ENCODE assay signal across 20 cellular contexts in the genomic region with DNA sequence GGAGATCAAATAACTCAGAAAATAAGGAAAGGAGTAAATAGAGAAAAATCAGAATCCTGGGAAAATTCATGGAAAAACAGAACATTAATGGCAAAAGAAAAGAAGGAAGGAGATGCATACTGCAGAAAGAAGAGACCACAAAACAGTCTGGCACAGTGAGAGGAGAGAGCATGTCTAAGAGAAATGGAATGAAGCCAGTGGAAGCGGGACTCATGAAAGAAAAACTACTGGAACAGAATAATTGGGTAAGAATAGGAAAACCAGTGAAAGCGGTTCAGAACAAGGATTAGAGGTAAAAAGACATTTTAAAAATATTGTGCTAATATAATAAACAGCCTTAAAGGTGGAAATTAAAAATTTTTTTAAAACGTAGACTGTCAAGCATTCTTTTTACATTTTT.
A peak's percentile ranks its signal among the peaks of the same experiment; 100 is the strongest.
DNase-seq lines count a peak whose midpoint lies in the region; ATAC-seq and TF ChIP-seq lines count a peak whose summit lies in the region.
"Had no signal": no experiment of that assay in that cellular context is flagged by ENCODE, and none has a peak within 500 bp of the region (broad histone marks: within the 10 kb centered on the region; RNA-seq: fewer than 3 reads in every experiment).

No MANE protein-coding gene starts in this region.

- intact Hi-C loops in IMR-90 (cut with micrococcal nuclease) (no loop called here), thyroid gland (cut with DNase I) (no loop called here)

- in situ Hi-C loops in IMR-90 (cut with MboI; ENCODE audit: low sequenced_read_pairs) = no loop called here

- CTCF ChIA-PET in IMR-90 (lab: Yijun Ruan, JAX) = no interaction called here

- no peak overlapping the region for H4K5ac ChIP-seq in IMR-90 (ENCODE audit: low read depth, low read length)

- H2AK9ac ChIP-seq in IMR-90 (replicated peaks; ENCODE audit: low read depth, low read length, poor library complexity) = no peak overlapping the region

- H2BK5ac ChIP-seq in IMR-90 (ENCODE audit: low read depth, low read length, poor library complexity, severe bottlenecking) = no peak overlapping the region

- peaks cover 9% of the 10 kb centered on the region for H3K4me1 ChIP-seq in IMR-90 (ENCODE audit: control insufficient read depth, insufficient read depth, low read length)
- no peaks in the 10 kb centered on the region for H3K4me1 ChIP-seq in thyroid gland
- H3K4me1 ChIP-seq: BE2C had no signal

- H4K8ac ChIP-seq in IMR-90 (ENCODE audit: low read depth in 2 of 2, low read length in 2 of 2) = no peak overlapping the region

- no peaks in the 10 kb centered on the region for H3K79me1 ChIP-seq in IMR-90 (ENCODE audit: low read depth in 1 of 2, low read length in 2 of 2)

- no peak overlapping the region for H3K14ac ChIP-seq in IMR-90 (replicated peaks; ENCODE audit: low read depth, low read length)

- peak; percentile 36; the same call in 1 of the 2 replicates for ATAC-seq in IMR-90 (ENCODE audit: low read depth)
- no peak for ATAC-seq in GM21367 (IDR thresholded peaks at IDR 0.05; ENCODE audit: unreplicated experiment)
- ATAC-seq in GM21447 (IDR thresholded peaks at IDR 0.05; ENCODE audit: unreplicated experiment) = no peak
- ATAC-seq: activated CD4-positive, CD25-positive, alpha-beta regulatory T cell treated with anti-CD3 and anti-CD28 coated beads, Interleukin-2, amount 50 U/mL, for 24 hours; activated T-cell treated with anti-CD3 and anti-CD28 coated beads, Interleukin-2, amount 50 U/mL, for 72 hours had no signal

- BruUV-seq in IMR-90 (replicated peaks; lab: Mats Ljungman, UMichigan) = no TSS peak

- H3K36me3 ChIP-seq in IMR-90 (ENCODE audit: control insufficient read depth, insufficient read depth, low read length) (no peaks in the 10 kb centered on the region), thyroid gland (no peaks in the 10 kb centered on the region)
- H3K36me3 ChIP-seq: BE2C had no signal

- dilution Hi-C loops in IMR-90 (cut with HindIII; ENCODE audit: low sequenced_read_pairs, unreplicated experiment) = loop anchor here (25.0 kb wide), 1 partner anchor 493 kb away; no protein-coding TSS in a partner anchor

- no peak overlapping the region for H2AFZ ChIP-seq in IMR-90 (replicated peaks; ENCODE audit: low read length, poor library complexity)
- H2AFZ ChIP-seq: PC-9 had no signal

- H3K23ac ChIP-seq in IMR-90 (ENCODE audit: low read depth, low read length) = no peak overlapping the region

- no peak overlapping the region for H3K4me2 ChIP-seq in IMR-90 (ENCODE audit: low read depth, low read length)
- H3K4me2 ChIP-seq: KMS-11, PC-9 had no signal

- H4K91ac ChIP-seq in IMR-90 (ENCODE audit: insufficient read depth, low read depth, low read length) = no peak overlapping the region

- H4K20me1 ChIP-seq in IMR-90 (ENCODE audit: insufficient read depth, low read length) = no peaks in the 10 kb centered on the region

- H2BK15ac ChIP-seq in IMR-90 (ENCODE audit: low read depth, low read length) = no peak overlapping the region

- H3K9ac ChIP-seq in IMR-90 (ENCODE audit: low read depth, low read length) = no peak overlapping the region
- H3K9ac ChIP-seq: KMS-11 had no signal

- peak; percentile 30 for DNase-seq in AG08396 (ENCODE audit: low spot score)
- peak; percentile 76 for DNase-seq in IMR-90
- peak; percentile 5 to 24 for DNase-seq in cardiac fibroblast (ENCODE audit: low read depth in 2 of 2)
- peak; percentile 40 for DNase-seq in myocyte (ENCODE audit: low read depth)
- no peak for DNase-seq in stimulated activated CD4-positive, alpha-beta T cell treated with anti-CD3 and anti-CD28 coated beads, Interleukin-12 subunit alpha, Interleukin-12 subunit beta, amount 100 ng/mL, for 4 hours
- no peak for DNase-seq in thyroid gland
- DNase-seq: activated CD8-positive, alpha-beta memory T cell treated with anti-CD3 and anti-CD28 coated beads for 24 hours; activated T-cell treated with anti-CD3 and anti-CD28 coated beads, Interleukin-2, amount 50 U/mL, for 72 hours; BE2C; central memory CD4-positive, alpha-beta T cell; GF-D8; NCI-H1105; NCI-H69; nephron progenitor cell; PC-9; stimulated activated naive CD4-positive, alpha-beta T cell had no signal

- POLR2A ChIA-PET in IMR-90 (lab: Charles Lee; ENCODE audit: unreplicated experiment) = no interaction called here

- H3K27ac ChIP-seq in IMR-90 (ENCODE audit: insufficient read depth, low read length) (no peak overlapping the region), thyroid gland (no peak overlapping the region)
- H3K27ac ChIP-seq: KMS-11, PC-9 had no signal

- H3K9me3 ChIP-seq in IMR-90 (ENCODE audit: control insufficient read depth, insufficient read depth, low read length) (no peaks in the 10 kb centered on the region), thyroid gland (no peaks in the 10 kb centered on the region)
- H3K9me3 ChIP-seq: BE2C had no signal

- TF ChIP-seq RAD21 in IMR-90 (IDR thresholded peaks at IDR 0.05; ENCODE audit: low read length) = no peak

- TF ChIP-seq CTCF in IMR-90 (conservative IDR thresholded peaks at IDR 0.05; ENCODE audit: low read depth, low read length) (no peak), cardiac fibroblast (IDR thresholded peaks at IDR 0.05; ENCODE audit: low read depth, low read length) (no peak), thyroid gland (IDR thresholded peaks at IDR 0.05) (no peak)

- no peak overlapping the region for H3K4ac ChIP-seq in IMR-90 (ENCODE audit: low read depth, low read length)

- H2AK5ac ChIP-seq in IMR-90 (ENCODE audit: low read depth, low read length) = no peak overlapping the region

- H2BK20ac ChIP-seq in IMR-90 (ENCODE audit: low read depth, low read length) = no peak overlapping the region

- H3K4me3 ChIP-seq in IMR-90 (ENCODE audit: insufficient read depth, low read depth, low read length) (no peak overlapping the region), cardiac fibroblast (replicated peaks in 1 of 2; ENCODE audit: low read depth in 2 of 2, low read length in 2 of 2) (no peak overlapping the region), thyroid gland (replicated peaks in 1 of 3) (no peak overlapping the region)
- H3K4me3 ChIP-seq: PC-9 had no signal

- H3K18ac ChIP-seq in IMR-90 (ENCODE audit: low read depth, low read length) = no peak overlapping the region

- H3K56ac ChIP-seq in IMR-90 (ENCODE audit: extremely low read depth, insufficient read depth, low read length) = no peak overlapping the region

- no peaks in the 10 kb centered on the region for H3K27me3 ChIP-seq in IMR-90 (ENCODE audit: control insufficient read depth, insufficient read depth, low read length)
- no peaks in the 10 kb centered on the region for H3K27me3 ChIP-seq in thyroid gland
- H3K27me3 ChIP-seq: BE2C had no signal

- H3K9me1 ChIP-seq in IMR-90 (ENCODE audit: insufficient read depth, low read length) = peaks cover 7% of the 10 kb centered on the region; the same call in 1 of the 2 replicates

- TF ChIP-seq POLR2A in IMR-90 (IDR thresholded peaks at IDR 0.05; ENCODE audit: low read depth, low read length) = no peak
- TF ChIP-seq POLR2A in thyroid gland (IDR thresholded peaks at IDR 0.05) = no peak

- H2BK120ac ChIP-seq in IMR-90 (ENCODE audit: low read depth, low read length) = no peak overlapping the region

- WGBS in IMR-90 (ENCODE audit: extremely low coverage in 2 of 2, insufficient read length in 1 of 2), 2 experiments = no CpG with 5 or more reads among the region's 3 CpGs
- WGBS in thyroid gland, 2 donors = 58 to 72% methylated on average over 3 of the region's 3 CpGs

TF ChIP-seq in IMR-90, 13 proteins besides CTCF, POLR2A, EP300 and RAD21:
- TF ChIP-seq BHLHE40 (IDR thresholded peaks at IDR 0.05; ENCODE audit: low read depth, low read length) = no peak
- TF ChIP-seq, protein P1, sequence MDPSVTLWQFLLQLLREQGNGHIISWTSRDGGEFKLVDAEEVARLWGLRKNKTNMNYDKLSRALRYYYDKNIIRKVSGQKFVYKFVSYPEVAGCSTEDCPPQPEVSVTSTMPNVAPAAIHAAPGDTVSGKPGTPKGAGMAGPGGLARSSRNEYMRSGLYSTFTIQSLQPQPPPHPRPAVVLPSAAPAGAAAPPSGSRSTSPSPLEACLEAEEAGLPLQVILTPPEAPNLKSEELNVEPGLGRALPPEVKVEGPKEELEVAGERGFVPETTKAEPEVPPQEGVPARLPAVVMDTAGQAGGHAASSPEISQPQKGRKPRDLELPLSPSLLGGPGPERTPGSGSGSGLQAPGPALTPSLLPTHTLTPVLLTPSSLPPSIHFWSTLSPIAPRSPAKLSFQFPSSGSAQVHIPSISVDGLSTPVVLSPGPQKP (IDR thresholded peaks at IDR 0.05; ENCODE audit: borderline replicate concordance, low read depth, low read length) = no peak
- no peak for TF ChIP-seq RCOR1 (IDR thresholded peaks at IDR 0.05; ENCODE audit: insufficient replicate concordance, low read length)
- TF ChIP-seq MAFK (IDR thresholded peaks at IDR 0.05; ENCODE audit: low read depth, low read length) = no peak
- no peak for TF ChIP-seq SMC3 (IDR thresholded peaks at IDR 0.05; ENCODE audit: low read depth, low read length)
- TF ChIP-seq MXI1 (IDR thresholded peaks at IDR 0.05; ENCODE audit: borderline replicate concordance, low read depth, low read length) = no peak
- no peak for TF ChIP-seq CHD1 (IDR thresholded peaks at IDR 0.05; ENCODE audit: low read depth, low read length)
- TF ChIP-seq FOS (IDR thresholded peaks at IDR 0.05; ENCODE audit: low read depth, low read length) = no peak
- TF ChIP-seq RFX5 (IDR thresholded peaks at IDR 0.05; ENCODE audit: low read depth, low read length) = no peak
- TF ChIP-seq CEBPB (IDR thresholded peaks at IDR 0.05; ENCODE audit: low read depth, low read length) = no peak
- TF ChIP-seq MAZ (IDR thresholded peaks at IDR 0.05; ENCODE audit: borderline replicate concordance, low read depth, low read length) = no peak
- no peak for TF ChIP-seq USF2 (IDR thresholded peaks at IDR 0.05; ENCODE audit: low read depth, low read length)
- no peak for TF ChIP-seq NFE2L2 (IDR thresholded peaks at IDR 0.05; ENCODE audit: low read depth, low read length)

Comparison
In these comparisons a context has a peak if more than half of its experiments do, and no peak if none do; other contexts are left out.
1. DNase-seq: peak in AG08396 (single experiment), IMR-90 (single experiment), cardiac fibroblast (2 of 2) and myocyte (single experiment); none in stimulated activated CD4-positive, alpha-beta T cell treated with anti-CD3 and anti-CD28 coated beads, Interleukin-12 subunit alpha, Interleukin-12 subunit beta, amount 100 ng/mL, for 4 hours (single experiment) and thyroid gland (0 of 2).